ENCODE assay signal across 17 cellular contexts in the genomic region with DNA sequence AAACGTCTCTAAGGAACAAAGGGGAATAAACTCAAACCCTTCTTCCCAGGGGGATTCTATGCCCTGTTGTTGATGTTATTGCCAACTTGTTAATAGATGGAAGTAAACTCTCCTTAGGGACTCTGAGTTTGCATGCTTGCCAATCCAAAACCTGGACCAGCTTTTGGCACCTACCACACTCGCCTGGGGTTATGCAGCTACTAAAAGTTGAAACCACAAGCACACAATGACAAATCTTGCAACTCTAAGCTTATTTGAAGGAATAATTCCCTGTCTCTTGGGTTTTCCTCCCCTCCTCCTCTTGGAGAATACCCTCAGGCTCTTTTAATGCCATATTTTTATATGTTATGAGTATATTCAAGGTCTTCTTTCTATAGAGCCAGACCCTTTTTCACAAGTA.
DNase-seq lines count a peak whose midpoint lies in the region; ATAC-seq, FAIRE-seq and TF ChIP-seq lines count a peak whose summit lies in the region.
"Had no signal": no experiment of that assay in that cellular context is flagged by ENCODE, and none has a peak within 500 bp of the region (broad histone marks: within the 10 kb centered on the region; RNA-seq: fewer than 3 reads in every experiment).

No MANE protein-coding gene starts in this region.

- no peaks in the 10 kb centered on the region for H3K9me1 ChIP-seq in keratinocyte (ENCODE audit: control insufficient read depth, extremely low read depth, insufficient read depth, low read length)

- no peaks in the 10 kb centered on the region for H3K36me3 ChIP-seq in MG63
- no peaks in the 10 kb centered on the region for H3K36me3 ChIP-seq in SK-N-MC (ENCODE audit: insufficient read depth, low read length)
- no peaks in the 10 kb centered on the region for H3K36me3 ChIP-seq in keratinocyte (ENCODE audit: control insufficient read depth in 2 of 2, extremely low read depth in 1 of 2, insufficient read depth in 2 of 2, low read length in 2 of 2)
- no peaks in the 10 kb centered on the region for H3K36me3 ChIP-seq in mesendoderm (ENCODE audit: control insufficient read depth, insufficient read depth, low read length)
- H3K36me3 ChIP-seq: BE2C had no signal

- dilution Hi-C loops in keratinocyte (cut with MboI; ENCODE audit: extremely low pct_ligation_motif_present, low sequenced_read_pairs) = no loop called here

- H3K27me3 ChIP-seq in MG63 = no peaks in the 10 kb centered on the region
- no peaks in the 10 kb centered on the region for H3K27me3 ChIP-seq in keratinocyte (ENCODE audit: control insufficient read depth, extremely low read depth, insufficient read depth, low read length)
- H3K27me3 ChIP-seq in mesendoderm (ENCODE audit: insufficient read depth, low read length, poor library complexity) = no peaks in the 10 kb centered on the region
- H3K27me3 ChIP-seq: BE2C had no signal

- H3K9ac ChIP-seq in SK-N-MC (ENCODE audit: insufficient read length) (no peak overlapping the region), keratinocyte (ENCODE audit: control insufficient read depth, extremely low read depth, insufficient read depth, low read length) (no peak overlapping the region), mesendoderm (ENCODE audit: low read length) (no peak overlapping the region)

- H3K4ac ChIP-seq in mesendoderm (ENCODE audit: low read depth, low read length) = no peak overlapping the region

- H3K23ac ChIP-seq in mesendoderm (ENCODE audit: low read length) = no peak overlapping the region

- H3K4me2 ChIP-seq in keratinocyte (ENCODE audit: control insufficient read depth, extremely low read depth, insufficient read depth, low read depth, low read length) (no peak overlapping the region), mesendoderm (ENCODE audit: low read length) (no peak overlapping the region)

- no peak overlapping the region for H2BK120ac ChIP-seq in mesendoderm (ENCODE audit: low read depth, low read length)

- H3K4me3 ChIP-seq in MG63 (no peak overlapping the region), SK-N-MC (no peak overlapping the region), keratinocyte (ENCODE audit: control insufficient read depth in 2 of 3, extremely low read depth in 1 of 3, insufficient read depth in 2 of 3, low read depth in 1 of 3, low read length in 3 of 3) (no peak overlapping the region), mesendoderm (ENCODE audit: low read length) (no peak overlapping the region)

- no peak overlapping the region for H4K5ac ChIP-seq in mesendoderm (ENCODE audit: low read length)

- no peak overlapping the region for H2AK5ac ChIP-seq in mesendoderm (ENCODE audit: low read length)

- no peak overlapping the region for H2BK15ac ChIP-seq in mesendoderm (replicated peaks; ENCODE audit: low read depth)

- H2AFZ ChIP-seq in keratinocyte (ENCODE audit: control insufficient read depth, low read length) = no peak overlapping the region

- no peaks in the 10 kb centered on the region for H4K20me1 ChIP-seq in keratinocyte (ENCODE audit: control insufficient read depth, extremely low read depth, insufficient read depth, low read length)

- FAIRE-seq in keratinocyte (lab: Jason Lieb, UNC) = peak; percentile 26

- WGBS in mesendoderm (ENCODE audit: extremely low coverage, insufficient coverage, low lambda C conversion rate) = no CpG with 5 or more reads among the region's 2 CpGs

- no peak for ATAC-seq in HG02970 (IDR thresholded peaks at IDR 0.05; ENCODE audit: low FRiP score, unreplicated experiment)
- ATAC-seq: HCT116 had no signal

- H3K79me2 ChIP-seq in keratinocyte (ENCODE audit: control insufficient read depth, insufficient read depth, low read length) (no peaks in the 10 kb centered on the region), mesendoderm (ENCODE audit: control insufficient read depth, insufficient read depth, low read length) (no peaks in the 10 kb centered on the region)

- no peak overlapping the region for H3K56ac ChIP-seq in mesendoderm (ENCODE audit: low read length)

- no peak overlapping the region for H2BK5ac ChIP-seq in mesendoderm (ENCODE audit: low read length)

- H3K9me3 ChIP-seq in MG63 (no peaks in the 10 kb centered on the region), SK-N-MC (ENCODE audit: low read depth, low read length) (no peaks in the 10 kb centered on the region), keratinocyte (ENCODE audit: control insufficient read depth, low read depth, low read length) (no peaks in the 10 kb centered on the region)
- H3K9me3 ChIP-seq: BE2C had no signal

- no peaks in the 10 kb centered on the region for H3K79me1 ChIP-seq in mesendoderm (ENCODE audit: low read length)

- H3K27ac ChIP-seq in C4-2B = peak overlapping the region; percentile 27; the same call in 1 of the 2 replicates
- H3K27ac ChIP-seq in SK-N-MC = no peak overlapping the region
- H3K27ac ChIP-seq in keratinocyte (ENCODE audit: control insufficient read depth, insufficient read depth, low read length) = no peak overlapping the region
- H3K27ac ChIP-seq in mesendoderm (ENCODE audit: low read depth, low read length) = no peak overlapping the region

- DNase-seq in MG63 = peak; percentile 33
- DNase-seq in SK-N-MC (ENCODE audit: low read depth, low spot score) = peak; percentile 51
- DNase-seq in keratinocyte (ENCODE audit: low read depth, low spot score) = no peak
- DNase-seq in T-helper 1 cell = no peak
- no peak for DNase-seq in mesendoderm
- DNase-seq: BE2C; C1 segment of cervical spinal cord; CD4-positive, alpha-beta memory T cell; DMS153; DMS79; GF-D8; GOT3; H7; HFFc6 had no signal

- no peak overlapping the region for H4K8ac ChIP-seq in mesendoderm (ENCODE audit: low read depth, low read length)

- H3K4me1 ChIP-seq in keratinocyte (ENCODE audit: control insufficient read depth, extremely low read depth, insufficient read depth, low read length) (no peaks in the 10 kb centered on the region), mesendoderm (ENCODE audit: control insufficient read depth, low read depth, low read length) (no peaks in the 10 kb centered on the region)
- H3K4me1 ChIP-seq: BE2C had no signal

- no peak for TF ChIP-seq CTCF in C4-2B (conservative IDR thresholded peaks at IDR 0.05)
- no peak for TF ChIP-seq CTCF in keratinocyte (optimal IDR thresholded peaks at IDR 0.05 in 1 of 3, IDR thresholded peaks at IDR 0.05 in 1 of 3, conservative IDR thresholded peaks at IDR 0.05 in 1 of 3; ENCODE audit: extremely low read depth in 1 of 3, insufficient read depth in 2 of 3, low read length in 3 of 3)

- no peak overlapping the region for H3K18ac ChIP-seq in mesendoderm (ENCODE audit: low read length)

Comparison
In these comparisons a context has a peak if more than half of its experiments do, and no peak if none do; other contexts are left out.
1. DNase-seq: peak in MG63 (single experiment) and SK-N-MC (single experiment); none in keratinocyte (single experiment), T-helper 1 cell (0 of 5) and mesendoderm (single experiment).